ENCODE assay signal across 1 cellular context in the genomic region with DNA sequence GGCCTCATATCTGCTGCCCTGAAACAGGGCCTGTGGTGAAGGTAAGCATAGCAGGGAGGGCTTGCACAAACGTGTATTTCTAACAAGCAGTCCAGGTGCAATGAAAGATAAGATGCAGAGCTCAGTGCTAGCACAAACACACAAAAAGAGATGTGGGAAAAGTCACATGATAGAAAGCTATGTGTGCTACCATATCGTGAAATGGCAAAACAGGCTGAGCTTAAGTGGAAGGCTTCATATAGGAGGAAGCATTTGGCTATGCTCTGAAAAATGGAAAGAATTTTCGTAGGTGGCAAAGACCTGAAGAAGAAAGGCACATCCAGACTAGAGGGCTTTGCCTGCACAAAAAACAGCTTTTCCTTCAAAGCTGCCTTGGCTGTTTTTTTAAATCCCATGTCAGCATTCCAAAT.
TF ChIP-seq lines count a peak whose summit lies in the region.

No MANE protein-coding gene starts in this region.

TF ChIP-seq in K562, 482 proteins besides CTCF, POLR2A, EP300 and RAD21 (continued from another document and continues in another):
- TF ChIP-seq ZNF695 (CRISPR knock-in tag; IDR thresholded peaks at IDR 0.05) (no peak), ZNF780A (CRISPR knock-in tag; IDR thresholded peaks at IDR 0.05) (no peak), PML (IDR thresholded peaks at IDR 0.05; ENCODE audit: low read length) (peak; percentile 91), SMARCE1 (IDR thresholded peaks at IDR 0.05) (peak; percentile 92), NCOA4 (IDR thresholded peaks at IDR 0.05; ENCODE audit: partially characterized antibody) (no peak), BCOR (IDR thresholded peaks at IDR 0.05) (peak; percentile 78), ZFX (CRISPR knock-in tag; IDR thresholded peaks at IDR 0.05) (peak; percentile 47), TBP (optimal IDR thresholded peaks at IDR 0.05; ENCODE audit: low read depth, low read length) (no peak), NUFIP1 (IDR thresholded peaks at IDR 0.05; ENCODE audit: partially characterized antibody) (no peak), SMAD3 (CRISPR knock-in tag; conservative IDR thresholded peaks at IDR 0.05) (peak; percentile 54; the same call in 1 of the 2 replicates), PHF21A (IDR thresholded peaks at IDR 0.05; ENCODE audit: borderline replicate concordance, low read depth) (no peak), SIN3A (IDR thresholded peaks at IDR 0.05; ENCODE audit: borderline replicate concordance in 2 of 2, control insufficient read depth in 1 of 2, low read depth in 2 of 2, low read length in 2 of 2) (no peak), HNRNPLL (IDR thresholded peaks at IDR 0.05; ENCODE audit: low read depth, low read length, poor library complexity, severe bottlenecking) (no peak), ARID1B (IDR thresholded peaks at IDR 0.05) (peak; percentile 97), CSDE1 (IDR thresholded peaks at IDR 0.05) (no peak), ZZZ3 (IDR thresholded peaks at IDR 0.05) (no peak), TEAD4 (IDR thresholded peaks at IDR 0.05; ENCODE audit: low read length) (peak; percentile 97), TEAD4 (CRISPR knock-in tag; IDR thresholded peaks at IDR 0.05; ENCODE audit: borderline replicate concordance) (no peak), MTA1 (IDR thresholded peaks at IDR 0.05; ENCODE audit: borderline replicate concordance) (peak; percentile 84), SETDB1 (IDR thresholded peaks at IDR 0.05; ENCODE audit: low read length) (no peak), U2AF2 (optimal IDR thresholded peaks at IDR 0.05; ENCODE audit: low read depth, low read length) (no peak), ESRRB (CRISPR knock-in tag; IDR thresholded peaks at IDR 0.05; ENCODE audit: borderline replicate concordance) (no peak), LEF1 (IDR thresholded peaks at IDR 0.05) (peak; percentile 80), TOE1 (IDR thresholded peaks at IDR 0.05; ENCODE audit: borderline replicate concordance) (peak; percentile 96), TOE1 (CRISPR knock-in tag; IDR thresholded peaks at IDR 0.05; ENCODE audit: borderline replicate concordance, low read depth) (no peak), DMBX1 (CRISPR knock-in tag; IDR thresholded peaks at IDR 0.05; ENCODE audit: borderline replicate concordance) (peak; percentile 79; the same call in 1 of the 2 replicates), EZH2 (IDR thresholded peaks at IDR 0.05; ENCODE audit: borderline replicate concordance, low read depth, low read length) (no peak), BCL6 (CRISPR knock-in tag; IDR thresholded peaks at IDR 0.05) (no peak), CAMTA2 (CRISPR knock-in tag; conservative IDR thresholded peaks at IDR 0.05) (no peak)
- TF ChIP-seq, protein P1, sequence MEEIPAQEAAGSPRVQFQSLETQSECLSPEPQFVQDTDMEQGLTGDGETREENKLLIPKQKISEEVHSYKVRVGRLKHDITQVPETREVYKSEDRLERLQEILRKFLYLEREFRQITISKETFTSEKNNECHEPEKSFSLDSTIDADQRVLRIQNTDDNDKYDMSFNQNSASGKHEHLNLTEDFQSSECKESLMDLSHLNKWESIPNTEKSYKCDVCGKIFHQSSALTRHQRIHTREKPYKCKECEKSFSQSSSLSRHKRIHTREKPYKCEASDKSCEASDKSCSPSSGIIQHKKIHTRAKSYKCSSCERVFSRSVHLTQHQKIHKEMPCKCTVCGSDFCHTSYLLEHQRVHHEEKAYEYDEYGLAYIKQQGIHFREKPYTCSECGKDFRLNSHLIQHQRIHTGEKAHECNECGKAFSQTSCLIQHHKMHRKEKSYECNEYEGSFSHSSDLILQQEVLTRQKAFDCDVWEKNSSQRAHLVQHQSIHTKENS (CRISPR knock-in tag; IDR thresholded peaks at IDR 0.05) = no peak
- TF ChIP-seq, protein P2, sequence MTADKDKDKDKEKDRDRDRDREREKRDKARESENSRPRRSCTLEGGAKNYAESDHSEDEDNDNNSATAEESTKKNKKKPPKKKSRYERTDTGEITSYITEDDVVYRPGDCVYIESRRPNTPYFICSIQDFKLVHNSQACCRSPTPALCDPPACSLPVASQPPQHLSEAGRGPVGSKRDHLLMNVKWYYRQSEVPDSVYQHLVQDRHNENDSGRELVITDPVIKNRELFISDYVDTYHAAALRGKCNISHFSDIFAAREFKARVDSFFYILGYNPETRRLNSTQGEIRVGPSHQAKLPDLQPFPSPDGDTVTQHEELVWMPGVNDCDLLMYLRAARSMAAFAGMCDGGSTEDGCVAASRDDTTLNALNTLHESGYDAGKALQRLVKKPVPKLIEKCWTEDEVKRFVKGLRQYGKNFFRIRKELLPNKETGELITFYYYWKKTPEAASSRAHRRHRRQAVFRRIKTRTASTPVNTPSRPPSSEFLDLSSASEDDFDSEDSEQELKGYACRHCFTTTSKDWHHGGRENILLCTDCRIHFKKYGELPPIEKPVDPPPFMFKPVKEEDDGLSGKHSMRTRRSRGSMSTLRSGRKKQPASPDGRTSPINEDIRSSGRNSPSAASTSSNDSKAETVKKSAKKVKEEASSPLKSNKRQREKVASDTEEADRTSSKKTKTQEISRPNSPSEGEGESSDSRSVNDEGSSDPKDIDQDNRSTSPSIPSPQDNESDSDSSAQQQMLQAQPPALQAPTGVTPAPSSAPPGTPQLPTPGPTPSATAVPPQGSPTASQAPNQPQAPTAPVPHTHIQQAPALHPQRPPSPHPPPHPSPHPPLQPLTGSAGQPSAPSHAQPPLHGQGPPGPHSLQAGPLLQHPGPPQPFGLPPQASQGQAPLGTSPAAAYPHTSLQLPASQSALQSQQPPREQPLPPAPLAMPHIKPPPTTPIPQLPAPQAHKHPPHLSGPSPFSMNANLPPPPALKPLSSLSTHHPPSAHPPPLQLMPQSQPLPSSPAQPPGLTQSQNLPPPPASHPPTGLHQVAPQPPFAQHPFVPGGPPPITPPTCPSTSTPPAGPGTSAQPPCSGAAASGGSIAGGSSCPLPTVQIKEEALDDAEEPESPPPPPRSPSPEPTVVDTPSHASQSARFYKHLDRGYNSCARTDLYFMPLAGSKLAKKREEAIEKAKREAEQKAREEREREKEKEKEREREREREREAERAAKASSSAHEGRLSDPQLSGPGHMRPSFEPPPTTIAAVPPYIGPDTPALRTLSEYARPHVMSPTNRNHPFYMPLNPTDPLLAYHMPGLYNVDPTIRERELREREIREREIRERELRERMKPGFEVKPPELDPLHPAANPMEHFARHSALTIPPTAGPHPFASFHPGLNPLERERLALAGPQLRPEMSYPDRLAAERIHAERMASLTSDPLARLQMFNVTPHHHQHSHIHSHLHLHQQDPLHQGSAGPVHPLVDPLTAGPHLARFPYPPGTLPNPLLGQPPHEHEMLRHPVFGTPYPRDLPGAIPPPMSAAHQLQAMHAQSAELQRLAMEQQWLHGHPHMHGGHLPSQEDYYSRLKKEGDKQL (CRISPR knock-in tag; IDR thresholded peaks at IDR 0.05; ENCODE audit: borderline replicate concordance) = no peak
- TF ChIP-seq, protein P3, sequence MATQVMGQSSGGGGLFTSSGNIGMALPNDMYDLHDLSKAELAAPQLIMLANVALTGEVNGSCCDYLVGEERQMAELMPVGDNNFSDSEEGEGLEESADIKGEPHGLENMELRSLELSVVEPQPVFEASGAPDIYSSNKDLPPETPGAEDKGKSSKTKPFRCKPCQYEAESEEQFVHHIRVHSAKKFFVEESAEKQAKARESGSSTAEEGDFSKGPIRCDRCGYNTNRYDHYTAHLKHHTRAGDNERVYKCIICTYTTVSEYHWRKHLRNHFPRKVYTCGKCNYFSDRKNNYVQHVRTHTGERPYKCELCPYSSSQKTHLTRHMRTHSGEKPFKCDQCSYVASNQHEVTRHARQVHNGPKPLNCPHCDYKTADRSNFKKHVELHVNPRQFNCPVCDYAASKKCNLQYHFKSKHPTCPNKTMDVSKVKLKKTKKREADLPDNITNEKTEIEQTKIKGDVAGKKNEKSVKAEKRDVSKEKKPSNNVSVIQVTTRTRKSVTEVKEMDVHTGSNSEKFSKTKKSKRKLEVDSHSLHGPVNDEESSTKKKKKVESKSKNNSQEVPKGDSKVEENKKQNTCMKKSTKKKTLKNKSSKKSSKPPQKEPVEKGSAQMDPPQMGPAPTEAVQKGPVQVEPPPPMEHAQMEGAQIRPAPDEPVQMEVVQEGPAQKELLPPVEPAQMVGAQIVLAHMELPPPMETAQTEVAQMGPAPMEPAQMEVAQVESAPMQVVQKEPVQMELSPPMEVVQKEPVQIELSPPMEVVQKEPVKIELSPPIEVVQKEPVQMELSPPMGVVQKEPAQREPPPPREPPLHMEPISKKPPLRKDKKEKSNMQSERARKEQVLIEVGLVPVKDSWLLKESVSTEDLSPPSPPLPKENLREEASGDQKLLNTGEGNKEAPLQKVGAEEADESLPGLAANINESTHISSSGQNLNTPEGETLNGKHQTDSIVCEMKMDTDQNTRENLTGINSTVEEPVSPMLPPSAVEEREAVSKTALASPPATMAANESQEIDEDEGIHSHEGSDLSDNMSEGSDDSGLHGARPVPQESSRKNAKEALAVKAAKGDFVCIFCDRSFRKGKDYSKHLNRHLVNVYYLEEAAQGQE (CRISPR knock-in tag; IDR thresholded peaks at IDR 0.05; ENCODE audit: low read depth) = no peak
- TF ChIP-seq, protein P4, sequence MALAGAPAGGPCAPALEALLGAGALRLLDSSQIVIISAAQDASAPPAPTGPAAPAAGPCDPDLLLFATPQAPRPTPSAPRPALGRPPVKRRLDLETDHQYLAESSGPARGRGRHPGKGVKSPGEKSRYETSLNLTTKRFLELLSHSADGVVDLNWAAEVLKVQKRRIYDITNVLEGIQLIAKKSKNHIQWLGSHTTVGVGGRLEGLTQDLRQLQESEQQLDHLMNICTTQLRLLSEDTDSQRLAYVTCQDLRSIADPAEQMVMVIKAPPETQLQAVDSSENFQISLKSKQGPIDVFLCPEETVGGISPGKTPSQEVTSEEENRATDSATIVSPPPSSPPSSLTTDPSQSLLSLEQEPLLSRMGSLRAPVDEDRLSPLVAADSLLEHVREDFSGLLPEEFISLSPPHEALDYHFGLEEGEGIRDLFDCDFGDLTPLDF (CRISPR knock-in tag; IDR thresholded peaks at IDR 0.05) = 0 out of 2 replicates have a peak, but pooled peaks have one; percentile 35
- TF ChIP-seq, protein P5, sequence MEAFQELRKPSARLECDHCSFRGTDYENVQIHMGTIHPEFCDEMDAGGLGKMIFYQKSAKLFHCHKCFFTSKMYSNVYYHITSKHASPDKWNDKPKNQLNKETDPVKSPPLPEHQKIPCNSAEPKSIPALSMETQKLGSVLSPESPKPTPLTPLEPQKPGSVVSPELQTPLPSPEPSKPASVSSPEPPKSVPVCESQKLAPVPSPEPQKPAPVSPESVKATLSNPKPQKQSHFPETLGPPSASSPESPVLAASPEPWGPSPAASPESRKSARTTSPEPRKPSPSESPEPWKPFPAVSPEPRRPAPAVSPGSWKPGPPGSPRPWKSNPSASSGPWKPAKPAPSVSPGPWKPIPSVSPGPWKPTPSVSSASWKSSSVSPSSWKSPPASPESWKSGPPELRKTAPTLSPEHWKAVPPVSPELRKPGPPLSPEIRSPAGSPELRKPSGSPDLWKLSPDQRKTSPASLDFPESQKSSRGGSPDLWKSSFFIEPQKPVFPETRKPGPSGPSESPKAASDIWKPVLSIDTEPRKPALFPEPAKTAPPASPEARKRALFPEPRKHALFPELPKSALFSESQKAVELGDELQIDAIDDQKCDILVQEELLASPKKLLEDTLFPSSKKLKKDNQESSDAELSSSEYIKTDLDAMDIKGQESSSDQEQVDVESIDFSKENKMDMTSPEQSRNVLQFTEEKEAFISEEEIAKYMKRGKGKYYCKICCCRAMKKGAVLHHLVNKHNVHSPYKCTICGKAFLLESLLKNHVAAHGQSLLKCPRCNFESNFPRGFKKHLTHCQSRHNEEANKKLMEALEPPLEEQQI (IDR thresholded peaks at IDR 0.05) = peak; percentile 87
- TF ChIP-seq, protein P6, sequence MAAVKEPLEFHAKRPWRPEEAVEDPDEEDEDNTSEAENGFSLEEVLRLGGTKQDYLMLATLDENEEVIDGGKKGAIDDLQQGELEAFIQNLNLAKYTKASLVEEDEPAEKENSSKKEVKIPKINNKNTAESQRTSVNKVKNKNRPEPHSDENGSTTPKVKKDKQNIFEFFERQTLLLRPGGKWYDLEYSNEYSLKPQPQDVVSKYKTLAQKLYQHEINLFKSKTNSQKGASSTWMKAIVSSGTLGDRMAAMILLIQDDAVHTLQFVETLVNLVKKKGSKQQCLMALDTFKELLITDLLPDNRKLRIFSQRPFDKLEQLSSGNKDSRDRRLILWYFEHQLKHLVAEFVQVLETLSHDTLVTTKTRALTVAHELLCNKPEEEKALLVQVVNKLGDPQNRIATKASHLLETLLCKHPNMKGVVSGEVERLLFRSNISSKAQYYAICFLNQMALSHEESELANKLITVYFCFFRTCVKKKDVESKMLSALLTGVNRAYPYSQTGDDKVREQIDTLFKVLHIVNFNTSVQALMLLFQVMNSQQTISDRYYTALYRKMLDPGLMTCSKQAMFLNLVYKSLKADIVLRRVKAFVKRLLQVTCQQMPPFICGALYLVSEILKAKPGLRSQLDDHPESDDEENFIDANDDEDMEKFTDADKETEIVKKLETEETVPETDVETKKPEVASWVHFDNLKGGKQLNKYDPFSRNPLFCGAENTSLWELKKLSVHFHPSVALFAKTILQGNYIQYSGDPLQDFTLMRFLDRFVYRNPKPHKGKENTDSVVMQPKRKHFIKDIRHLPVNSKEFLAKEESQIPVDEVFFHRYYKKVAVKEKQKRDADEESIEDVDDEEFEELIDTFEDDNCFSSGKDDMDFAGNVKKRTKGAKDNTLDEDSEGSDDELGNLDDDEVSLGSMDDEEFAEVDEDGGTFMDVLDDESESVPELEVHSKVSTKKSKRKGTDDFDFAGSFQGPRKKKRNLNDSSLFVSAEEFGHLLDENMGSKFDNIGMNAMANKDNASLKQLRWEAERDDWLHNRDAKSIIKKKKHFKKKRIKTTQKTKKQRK (IDR thresholded peaks at IDR 0.05; ENCODE audit: borderline replicate concordance, low read depth, low read length) = no peak
